In the genomic region with DNA sequence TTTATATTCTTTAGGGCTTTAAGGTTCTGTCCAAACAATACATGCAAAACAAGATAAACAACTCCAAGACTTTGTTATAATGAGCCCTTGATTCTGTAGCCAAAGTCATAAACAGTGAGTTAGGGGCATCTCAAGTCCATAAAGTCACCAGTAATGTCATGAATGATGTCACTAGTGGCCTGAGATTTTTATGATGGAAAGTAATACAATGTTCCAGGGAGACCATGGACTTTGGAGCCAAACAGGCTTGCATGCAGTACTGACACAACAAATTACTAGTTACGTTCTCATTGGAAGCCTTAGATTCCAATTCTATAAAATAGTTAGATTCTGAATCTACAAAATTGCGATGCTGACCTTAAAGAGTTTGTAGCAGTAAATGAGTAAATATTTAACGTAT, we compare ENCODE assay signal across 2 cellular contexts.
A peak's percentile ranks its signal among the peaks of the same experiment; 100 is the strongest.
TF ChIP-seq lines count a peak whose summit lies in the region.

No MANE protein-coding gene starts in this region.

TF ChIP-seq in A549, 52 proteins besides CTCF, POLR2A, EP300 and RAD21:
- TF ChIP-seq HOXB5 (CRISPR knock-in tag; IDR thresholded peaks at IDR 0.05) (no peak), CEBPB (IDR thresholded peaks at IDR 0.05) (no peak), MAFK (IDR thresholded peaks at IDR 0.05; ENCODE audit: partially characterized antibody) (no peak), EHF (CRISPR knock-in tag; IDR thresholded peaks at IDR 0.05) (no peak), TP53 (CRISPR knock-in tag; IDR thresholded peaks at IDR 0.05) (no peak), NR3C1 (IDR thresholded peaks at IDR 0.05) (no peak), EHMT2 (IDR thresholded peaks at IDR 0.05; ENCODE audit: low read depth) (no peak)

TF ChIP-seq in HepG2, 621 proteins besides CTCF, POLR2A, EP300 and RAD21:
- TF ChIP-seq CREB1 (IDR thresholded peaks at IDR 0.05): peak; percentile 52
- TF ChIP-seq CREB1 (CRISPR knock-in tag; IDR thresholded peaks at IDR 0.05): no peak
- no peak for TF ChIP-seq ZFX (CRISPR knock-in tag; IDR thresholded peaks at IDR 0.05; ENCODE audit: low read depth)
- no peak for TF ChIP-seq PCBP1 (IDR thresholded peaks at IDR 0.05; ENCODE audit: borderline replicate concordance, low read depth, low read length)
- peak; percentile 51 for TF ChIP-seq HNF4A (CRISPR knock-in tag; IDR thresholded peaks at IDR 0.05)
- no peak for TF ChIP-seq ZNF225 (CRISPR knock-in tag; IDR thresholded peaks at IDR 0.05)
- TF ChIP-seq ZFY (CRISPR knock-in tag; IDR thresholded peaks at IDR 0.05): no peak
- TF ChIP-seq ZBTB21 (CRISPR knock-in tag; IDR thresholded peaks at IDR 0.05): peak; percentile 91
- TF ChIP-seq, protein P1, sequence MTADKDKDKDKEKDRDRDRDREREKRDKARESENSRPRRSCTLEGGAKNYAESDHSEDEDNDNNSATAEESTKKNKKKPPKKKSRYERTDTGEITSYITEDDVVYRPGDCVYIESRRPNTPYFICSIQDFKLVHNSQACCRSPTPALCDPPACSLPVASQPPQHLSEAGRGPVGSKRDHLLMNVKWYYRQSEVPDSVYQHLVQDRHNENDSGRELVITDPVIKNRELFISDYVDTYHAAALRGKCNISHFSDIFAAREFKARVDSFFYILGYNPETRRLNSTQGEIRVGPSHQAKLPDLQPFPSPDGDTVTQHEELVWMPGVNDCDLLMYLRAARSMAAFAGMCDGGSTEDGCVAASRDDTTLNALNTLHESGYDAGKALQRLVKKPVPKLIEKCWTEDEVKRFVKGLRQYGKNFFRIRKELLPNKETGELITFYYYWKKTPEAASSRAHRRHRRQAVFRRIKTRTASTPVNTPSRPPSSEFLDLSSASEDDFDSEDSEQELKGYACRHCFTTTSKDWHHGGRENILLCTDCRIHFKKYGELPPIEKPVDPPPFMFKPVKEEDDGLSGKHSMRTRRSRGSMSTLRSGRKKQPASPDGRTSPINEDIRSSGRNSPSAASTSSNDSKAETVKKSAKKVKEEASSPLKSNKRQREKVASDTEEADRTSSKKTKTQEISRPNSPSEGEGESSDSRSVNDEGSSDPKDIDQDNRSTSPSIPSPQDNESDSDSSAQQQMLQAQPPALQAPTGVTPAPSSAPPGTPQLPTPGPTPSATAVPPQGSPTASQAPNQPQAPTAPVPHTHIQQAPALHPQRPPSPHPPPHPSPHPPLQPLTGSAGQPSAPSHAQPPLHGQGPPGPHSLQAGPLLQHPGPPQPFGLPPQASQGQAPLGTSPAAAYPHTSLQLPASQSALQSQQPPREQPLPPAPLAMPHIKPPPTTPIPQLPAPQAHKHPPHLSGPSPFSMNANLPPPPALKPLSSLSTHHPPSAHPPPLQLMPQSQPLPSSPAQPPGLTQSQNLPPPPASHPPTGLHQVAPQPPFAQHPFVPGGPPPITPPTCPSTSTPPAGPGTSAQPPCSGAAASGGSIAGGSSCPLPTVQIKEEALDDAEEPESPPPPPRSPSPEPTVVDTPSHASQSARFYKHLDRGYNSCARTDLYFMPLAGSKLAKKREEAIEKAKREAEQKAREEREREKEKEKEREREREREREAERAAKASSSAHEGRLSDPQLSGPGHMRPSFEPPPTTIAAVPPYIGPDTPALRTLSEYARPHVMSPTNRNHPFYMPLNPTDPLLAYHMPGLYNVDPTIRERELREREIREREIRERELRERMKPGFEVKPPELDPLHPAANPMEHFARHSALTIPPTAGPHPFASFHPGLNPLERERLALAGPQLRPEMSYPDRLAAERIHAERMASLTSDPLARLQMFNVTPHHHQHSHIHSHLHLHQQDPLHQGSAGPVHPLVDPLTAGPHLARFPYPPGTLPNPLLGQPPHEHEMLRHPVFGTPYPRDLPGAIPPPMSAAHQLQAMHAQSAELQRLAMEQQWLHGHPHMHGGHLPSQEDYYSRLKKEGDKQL (CRISPR knock-in tag; IDR thresholded peaks at IDR 0.05; ENCODE audit: low read depth): no peak
- no peak for TF ChIP-seq NCOA1 (CRISPR knock-in tag; IDR thresholded peaks at IDR 0.05)
